Comparison of ENCODE assay signal across 8 cellular contexts in the genomic region with DNA sequence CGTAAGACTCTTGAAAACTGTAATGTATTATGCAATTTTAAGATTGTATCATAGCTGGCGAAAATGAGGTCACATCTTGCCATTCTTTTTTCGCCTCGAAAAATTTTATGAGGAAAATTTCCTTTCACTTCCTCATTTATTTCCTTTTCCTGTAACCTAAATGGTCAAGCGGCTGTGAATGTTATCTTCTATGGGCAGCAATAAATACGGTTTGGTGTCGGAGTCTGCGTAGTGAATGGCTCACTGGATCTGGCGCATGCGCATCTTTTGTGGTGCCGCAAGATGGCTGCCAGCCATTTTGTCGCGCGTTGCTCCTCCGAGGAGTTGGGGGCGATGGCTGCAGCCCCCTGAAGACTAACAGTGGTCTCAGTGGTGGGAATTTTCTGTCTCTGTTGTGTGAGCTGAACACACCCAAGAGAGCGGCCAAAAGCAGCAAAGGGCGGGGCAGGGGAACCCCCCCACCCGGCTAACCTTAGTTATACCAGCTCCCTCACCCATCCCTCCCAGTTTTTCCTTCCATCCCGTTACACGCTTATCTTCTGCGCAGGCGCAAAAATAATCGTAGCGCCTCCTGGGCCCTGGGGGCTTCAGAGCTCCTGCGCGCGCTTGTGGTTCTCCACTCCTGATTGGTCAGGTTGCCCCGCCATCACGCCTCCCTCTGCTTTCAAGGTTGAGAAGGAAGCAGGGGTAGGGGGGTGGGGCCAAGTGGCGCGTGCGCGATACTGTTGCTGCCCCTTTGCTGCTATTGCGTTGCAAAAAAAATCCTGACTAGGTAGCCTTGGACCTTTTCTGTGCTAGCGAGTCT. TPM values are rescaled to one million over a fixed set of nuclear protein-coding genes. Genes with fewer than 3 reads are reported as not detected.
DNase-seq lines count a peak whose midpoint lies in the region; ATAC-seq and TF ChIP-seq lines count a peak whose summit lies in the region.

Gene RPRD2, plus strand, starts transcription at position 722 of the 805 bp plus-strand sequence. CDS start 568 bp downstream, outside the sequence.

- peak within 1 kb of the TSS; percentile 82 to 86 for H3K9ac ChIP-seq in colonic mucosa (ENCODE audit: low read depth in 2 of 2, low read length in 2 of 2)

- peak; percentile 83 for ATAC-seq in HG03460 (IDR thresholded peaks at IDR 0.05; ENCODE audit: unreplicated experiment)

- TF ChIP-seq CTCF in BJ (IDR thresholded peaks at IDR 0.05; ENCODE audit: insufficient read depth, low read depth, low read length) (peak; percentile 20; the same call in 1 of the 2 replicates), colonic mucosa (IDR thresholded peaks at IDR 0.05) (no peak)

- H3K27me3 ChIP-seq in BJ (ENCODE audit: control insufficient read depth, insufficient read depth, low read length), result no peaks in the 10 kb centered on the region
- no peaks in the 10 kb centered on the region for H3K27me3 ChIP-seq in colonic mucosa

- intact Hi-C loops in colonic mucosa (cut with DNase I), result no loop called here

- POLR2A ChIA-PET in BJ (lab: Charles Lee), result interaction anchor here (0.6 to 0.7 kb wide), 4 partner anchors 8 to 128 kb away, joined by 3 to 4 read pairs (median 4); no protein-coding TSS in a partner anchor

- peak; percentile 95 for DNase-seq in BJ (ENCODE audit: low read depth)
- DNase-seq in GM19240 (ENCODE audit: insufficient read length, low spot score), result peak; percentile 91
- DNase-seq in NCI-H526 (lab: John Stamatoyannopoulos, UW), result peak; percentile 100
- peak; percentile 99 for DNase-seq in activated CD4-positive, alpha-beta T cell treated with anti-CD3 and anti-CD28 coated beads for 48 hours
- peak; percentile 99 for DNase-seq in colonic mucosa
- peak; percentile 100 for DNase-seq in kidney tubule cell (ENCODE audit: low spot score)
- peak; percentile 90 to 98 (median 98) for DNase-seq in stimulated activated CD4-positive, alpha-beta T cell treated with anti-CD3 and anti-CD28 coated beads, Interleukin-1b, Interleukin-23, amount 100 ng/mL, for 24 hours (ENCODE audit: low read depth in 4 of 4, low spot score in 1 of 4)

- no peaks in the 10 kb centered on the region for H3K36me3 ChIP-seq in BJ (ENCODE audit: control insufficient read depth, insufficient read depth, low read length)
- H3K36me3 ChIP-seq in colonic mucosa, result no peaks in the 10 kb centered on the region

- CTCF ChIA-PET in BJ (lab: Yijun Ruan, JAX), result interaction anchor here (0.6 to 1.1 kb wide), 4 partner anchors 11 to 169 kb away, joined by 3 to 5 read pairs (median 3); no protein-coding TSS in a partner anchor

- no peaks in the 10 kb centered on the region for H3K9me3 ChIP-seq in colonic mucosa

- H3K4me3 ChIP-seq in BJ (ENCODE audit: low read depth, low read length) (peak within 1 kb of the TSS; percentile 66), colonic mucosa (peak within 1 kb of the TSS; percentile 41)

- H3K4me1 ChIP-seq in colonic mucosa, result no peaks in the 10 kb centered on the region

- H3K27ac ChIP-seq in colonic mucosa, result peak within 1 kb of the TSS; percentile 96

RNA-seq across cellular contexts. Expression of gene RPRD2, which starts in this region (rescaled TPM):
- 15.1 and 16.4 TPM in 2 replicates for polyA plus RNA-seq in BJ (2011; rRNA removed)
- polyA minus RNA-seq in BJ (2011; rRNA and poly(A)+ RNA removed), result 10.4 and 12.8 TPM in 2 replicates
- total RNA-seq in colonic mucosa, result 10 to 100 TPM; 27.0 to 28.9 TPM

Comparison
In these comparisons a context has a peak if more than half of its experiments do, and no peak if none do; other contexts are left out.
1. Peak in every context shown above with its lines: DNase-seq, ATAC-seq, H3K4me3 ChIP-seq and H3K27ac ChIP-seq.